Comparison of ENCODE assay signal across 11 cellular contexts in genomic region chr18:27778441-27778840, GRCh38.
DNase-seq lines count a peak whose midpoint lies in the region; ATAC-seq lines count a peak whose summit lies in the region.
"Had no signal": no experiment of that assay in that cellular context is flagged by ENCODE, and none has a peak within 500 bp of the region (broad histone marks: within the 10 kb centered on the region; RNA-seq: fewer than 3 reads in every experiment).

No MANE protein-coding gene starts in this region.

- DNase-seq in Ammon's horn (ENCODE audit: low spot score), result peak; percentile 16
- peak; percentile 88 for DNase-seq in NCI-H1092 treated with DMSO at 0.1 percent for 48 hours (lab: John Stamatoyannopoulos, UW)
- DNase-seq in astrocyte of the hippocampus (ENCODE audit: low read depth, low spot score), result peak; percentile 46
- DNase-seq in kidney glomerular epithelial cell (lab: John Stamatoyannopoulos, UW), result peak; percentile 62
- DNase-seq: activated effector memory CD4-positive, alpha-beta T cell treated with Interleukin-2 at 50 U/mL for 16 hours; hippocampal formation; upper lobe of left lung had no signal

- no peak for ATAC-seq in GM18520 (IDR thresholded peaks at IDR 0.05; ENCODE audit: unreplicated experiment)
- no peak for ATAC-seq in GM19023 (IDR thresholded peaks at IDR 0.05; ENCODE audit: unreplicated experiment)
- ATAC-seq in GM21526 (IDR thresholded peaks at IDR 0.05; ENCODE audit: low FRiP score, unreplicated experiment), result no peak
- no peak for ATAC-seq in GM21786 (IDR thresholded peaks at IDR 0.05; ENCODE audit: unreplicated experiment)

Comparison
In these comparisons a context has a peak if more than half of its experiments do, and no peak if none do; other contexts are left out.
1. DNase-seq: peak in every context shown above with its lines; median percentile 88 in NCI-H1092 treated with DMSO at 0.1 percent for 48 hours; 62 in kidney glomerular epithelial cell; 46 in astrocyte of the hippocampus; 16 in Ammon's horn.